In genomic region chr1:24351918-24352637, GRCh38 we compare ENCODE assay signal across 9 cellular contexts. TPM values are rescaled to one million over a fixed set of nuclear protein-coding genes. Genes with fewer than 3 reads are reported as not detected.
A peak's percentile ranks its signal among the peaks of the same experiment; 100 is the strongest.
DNase-seq lines count a peak whose midpoint lies in the region; TF ChIP-seq lines count a peak whose summit lies in the region.
"Had no signal": no experiment of that assay in that cellular context is flagged by ENCODE, and none has a peak within 500 bp of the region (broad histone marks: within the 10 kb centered on the region; RNA-seq: fewer than 3 reads in every experiment).

No MANE protein-coding gene starts in this region.

- no peaks in the 10 kb centered on the region for H3K9me3 Mint-ChIP-seq in activated naive CD4-positive, alpha-beta T cell treated with anti-CD3 and anti-CD28 coated beads for 36 hours
- H3K9me3 Mint-ChIP-seq in CD8-positive, alpha-beta memory T cell = no peaks in the 10 kb centered on the region

- in situ Hi-C loops in GM13976 (cut with MboI; ENCODE audit: low sequenced_read_pairs, unreplicated experiment) = no loop called here

- peak overlapping the region; percentile 70 for H3K27ac Mint-ChIP-seq in activated naive CD4-positive, alpha-beta T cell treated with anti-CD3 and anti-CD28 coated beads for 36 hours
- H3K27ac Mint-ChIP-seq in CD8-positive, alpha-beta memory T cell = peak overlapping the region in 1 of 8 donors; percentile 57

- POLR2A ChIA-PET in CD8-positive, alpha-beta memory T cell (lab: Charles Lee) = no interaction called here

- no peak overlapping the region for H3K27ac ChIP-seq in CD8-positive, alpha-beta memory T cell (ENCODE audit: low read depth, low read length)

- DNase-seq in GM13976 (ENCODE audit: low spot score) = peak; percentile 65
- DNase-seq in NCI-H460 (ENCODE audit: extremely low read depth, low read depth) = peak; percentile 36
- DNase-seq in activated naive CD4-positive, alpha-beta T cell treated with anti-CD3 and anti-CD28 coated beads for 36 hours = peak; percentile 94
- DNase-seq in stimulated activated CD4-positive, alpha-beta T cell treated with anti-CD3 and anti-CD28 coated beads, Interleukin-1b, Interleukin-23, amount 100 ng/mL, for 48 hours = peak; percentile 84
- no peak for DNase-seq in CD8-positive, alpha-beta memory T cell
- no peak for DNase-seq in NCI-H2107 treated with DMSO at 0.1 percent for 48 hours (lab: John Stamatoyannopoulos, UW; ENCODE audit: unreplicated experiment)
- no peak for DNase-seq in NOMO-1 treated with dmso at 0.1 percent for 144 hours (lab: John Stamatoyannopoulos, UW; ENCODE audit: unreplicated experiment)
- DNase-seq: NCI-H1694 had no signal

- H3K4me1 ChIP-seq in CD8-positive, alpha-beta memory T cell (ENCODE audit: insufficient read depth, low read length) = peaks cover 7% of the 10 kb centered on the region

- H3K9me3 ChIP-seq in CD8-positive, alpha-beta memory T cell (ENCODE audit: low read length) = no peaks in the 10 kb centered on the region

- no peak overlapping the region for H3K4me3 ChIP-seq in CD8-positive, alpha-beta memory T cell (ENCODE audit: low read length)

- no peaks in the 10 kb centered on the region for H3K27me3 ChIP-seq in CD8-positive, alpha-beta memory T cell (ENCODE audit: insufficient read depth, low read length, poor library complexity, severe bottlenecking)

- no peak for TF ChIP-seq CTCF in GM13976 (IDR thresholded peaks at IDR 0.05; ENCODE audit: borderline replicate concordance, control extremely low read depth, extremely low read depth, insufficient read depth, missing control alignments)

- no peaks in the 10 kb centered on the region for H3K36me3 Mint-ChIP-seq in activated naive CD4-positive, alpha-beta T cell treated with anti-CD3 and anti-CD28 coated beads for 36 hours (ENCODE audit: low read depth)
- peaks cover 0 to 3% (median 0%) of the 10 kb centered on the region in 3 donors for H3K36me3 Mint-ChIP-seq in CD8-positive, alpha-beta memory T cell

- H3K4me1 Mint-ChIP-seq in activated naive CD4-positive, alpha-beta T cell treated with anti-CD3 and anti-CD28 coated beads for 36 hours (ENCODE audit: low read depth) = peaks cover 40% of the 10 kb centered on the region
- H3K4me1 Mint-ChIP-seq in CD8-positive, alpha-beta memory T cell = peaks cover 3 to 19% (median 12%) of the 10 kb centered on the region in 3 donors

- no peaks in the 10 kb centered on the region for H3K27me3 Mint-ChIP-seq in activated naive CD4-positive, alpha-beta T cell treated with anti-CD3 and anti-CD28 coated beads for 36 hours (ENCODE audit: low read depth)
- H3K27me3 Mint-ChIP-seq in CD8-positive, alpha-beta memory T cell = peaks cover 4 to 5% of the 10 kb centered on the region in 2 donors

- intact Hi-C loops in activated naive CD4-positive, alpha-beta T cell treated with anti-CD3 and anti-CD28 coated beads for 36 hours (cut with micrococcal nuclease) = loop anchor here (1.0 to 2.0 kb wide), 3 partner anchors 13 to 39 kb away; no protein-coding TSS in a partner anchor

- no peak overlapping the region for H3K4me3 Mint-ChIP-seq in activated naive CD4-positive, alpha-beta T cell treated with anti-CD3 and anti-CD28 coated beads for 36 hours
- H3K4me3 Mint-ChIP-seq in CD8-positive, alpha-beta memory T cell = no peak overlapping the region

- H3K36me3 ChIP-seq in CD8-positive, alpha-beta memory T cell (ENCODE audit: insufficient read depth, low read length) = no peaks in the 10 kb centered on the region

- CTCF ChIA-PET in activated naive CD4-positive, alpha-beta T cell treated with anti-CD3 and anti-CD28 coated beads for 36 hours (lab: Charles Lee) = interaction anchor here (0.9 to 1.4 kb wide), 4 partner anchors 11 to 153 kb away, joined by 3 to 7 read pairs (median 4); no protein-coding TSS in a partner anchor
- CTCF ChIA-PET in CD8-positive, alpha-beta memory T cell (lab: Charles Lee) = no interaction called here

RNA-seq across cellular contexts. Expression of gene GRHL3, which starts 32.9 kb away (rescaled TPM):
- 3.1 and 3.3 TPM in 2 replicates for total RNA-seq in NCI-H460 (2014; rRNA removed; shearing (Covaris generic))
- 2.8 and 3.3 TPM in 2 replicates for polyA plus RNA-seq in NCI-H460 (2014; cell fraction: nucleus; rRNA removed)
- under 1 TPM; 0.26 to 0.52 TPM for total RNA-seq in activated naive CD4-positive, alpha-beta T cell treated with anti-CD3 and anti-CD28 coated beads for 36 hours
- total RNA-seq in CD8-positive, alpha-beta memory T cell = under 1 TPM; 0.13 to 0.29 TPM
- not detected for polyA plus RNA-seq in CD8-positive, alpha-beta memory T cell
- total RNA-seq: skeletal muscle tissue had no signal

Comparison
In these comparisons a context has a peak if more than half of its experiments do, and no peak if none do; other contexts are left out.
1. DNase-seq: peak in GM13976 (single experiment), NCI-H460 (single experiment), activated naive CD4-positive, alpha-beta T cell treated with anti-CD3 and anti-CD28 coated beads for 36 hours (single experiment) and stimulated activated CD4-positive, alpha-beta T cell treated with anti-CD3 and anti-CD28 coated beads, Interleukin-1b, Interleukin-23, amount 100 ng/mL, for 48 hours (single experiment); none in CD8-positive, alpha-beta memory T cell (0 of 5), NCI-H2107 treated with DMSO at 0.1 percent for 48 hours (single experiment) and NOMO-1 treated with dmso at 0.1 percent for 144 hours (single experiment).